In the genomic region with DNA sequence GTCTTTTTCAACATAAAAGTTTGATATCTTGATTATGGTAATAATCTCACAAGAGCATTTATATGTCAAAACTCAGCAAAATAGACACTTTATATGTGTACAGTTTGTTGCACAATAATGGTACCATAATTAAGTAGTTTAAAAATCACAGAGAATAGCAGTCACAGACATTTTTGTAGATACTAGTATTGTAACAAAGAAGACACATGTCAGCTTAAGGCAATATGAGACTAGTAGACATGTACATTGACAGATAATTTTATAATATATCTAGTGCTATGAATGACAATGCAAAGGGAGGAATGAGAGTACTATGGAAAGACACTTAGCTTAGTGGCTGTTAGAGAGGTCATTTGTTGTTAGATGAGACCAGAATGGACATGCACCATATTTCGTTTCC, we compare ENCODE assay signal across 27 cellular contexts.
"Had no signal": no experiment of that assay in that cellular context is flagged by ENCODE, and none has a peak within 500 bp of the region (broad histone marks: within the 10 kb centered on the region; RNA-seq: fewer than 3 reads in every experiment).

No MANE protein-coding gene starts in this region.

- H3K27ac ChIP-seq: colonic mucosa, coronary artery, dorsolateral prefrontal cortex, epithelial cell of prostate, esophagus muscularis mucosa, esophagus squamous epithelium, foreskin keratinocyte, gastrocnemius medialis, gastroesophageal sphincter, heart left ventricle, heart right ventricle had no signal

- H3K9me3 ChIP-seq: colonic mucosa, gastrocnemius medialis had no signal

- FAIRE-seq: colon, endometrium, endothelial cell of umbilical vein had no signal

- H3K4me3 ChIP-seq: colonic mucosa, coronary artery, dorsolateral prefrontal cortex, esophagus muscularis mucosa, esophagus squamous epithelium, gastrocnemius medialis, gastroesophageal sphincter, heart left ventricle, heart right ventricle had no signal

- H3K36me3 ChIP-seq: colonic mucosa, esophagus muscularis mucosa, esophagus squamous epithelium, gastrocnemius medialis, gastroesophageal sphincter, heart left ventricle, heart right ventricle had no signal

- H3K4me1 ChIP-seq: colonic mucosa, esophagus muscularis mucosa, esophagus squamous epithelium, foreskin keratinocyte, gastrocnemius medialis, gastroesophageal sphincter, heart left ventricle, heart right ventricle had no signal

- DNase-seq: colonic mucosa; cortex of kidney; dermis blood vessel endothelial cell; dorsolateral prefrontal cortex; effector CD4-positive, alpha-beta T cell; effector CD8-positive, alpha-beta T cell; effector memory CD4-positive, alpha-beta T cell; effector memory CD8-positive, alpha-beta T cell; endodermal cell; erythroblast; esophagus squamous epithelium; foreskin fibroblast; foreskin keratinocyte; foreskin melanocyte; gastrocnemius medialis; glutamatergic neuron; head of caudate nucleus; heart left ventricle; heart right ventricle had no signal

- H3K27me3 ChIP-seq: colonic mucosa, esophagus muscularis mucosa, esophagus squamous epithelium, foreskin keratinocyte, gastrocnemius medialis, gastroesophageal sphincter, heart left ventricle, heart right ventricle had no signal

- ATAC-seq: effector memory CD8-positive, alpha-beta T cell; esophagus mucosa; foreskin keratinocyte; gastrocnemius medialis; gastroesophageal sphincter; heart left ventricle; heart right ventricle had no signal
